In the genomic region with DNA sequence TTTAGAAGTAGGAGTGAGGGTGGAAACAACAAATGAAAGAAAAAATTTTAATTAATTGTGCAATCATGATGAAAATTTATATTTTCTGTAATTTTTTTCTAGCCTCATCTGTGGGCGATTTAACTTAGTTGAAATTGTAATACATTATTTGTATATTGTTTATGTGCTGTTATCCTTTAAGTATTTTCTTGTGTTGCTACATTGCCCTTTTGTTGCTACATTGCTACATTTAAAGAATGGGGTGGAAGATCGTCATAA, we compare ENCODE assay signal across 15 cellular contexts.
DNase-seq lines count a peak whose midpoint lies in the region; ATAC-seq, FAIRE-seq and TF ChIP-seq lines count a peak whose summit lies in the region.
"Had no signal": no experiment of that assay in that cellular context is flagged by ENCODE, and none has a peak within 500 bp of the region (broad histone marks: within the 10 kb centered on the region; RNA-seq: fewer than 3 reads in every experiment).

No MANE protein-coding gene starts in this region.

- peak overlapping the region; percentile 47 for H3K9ac ChIP-seq in OCI-LY1 (ENCODE audit: low read length)
- H3K9ac ChIP-seq in GM12878 (ENCODE audit: control insufficient read depth, insufficient read depth, low read length): peak overlapping the region; percentile 45; the same call in 1 of the 2 replicates

- peaks cover 13% of the 10 kb centered on the region for H3K36me3 Mint-ChIP-seq in natural killer cell
- peaks cover 12% of the 10 kb centered on the region for H3K36me3 Mint-ChIP-seq in natural killer cell treated with Interleukin-12 subunit alpha and Interleukin-12 subunit beta and Interleukin-15 and Interleukin-18, amount 100 ng/mL, for 72 hours
- peaks cover 21% of the 10 kb centered on the region for H3K36me3 Mint-ChIP-seq in stimulated activated memory B cell treated with anti-CD40 and anti-IgM and Interleukin-4, amounts not matched to agents 10 μg/mL and 1 μg/mL and 100 μg/mL, for 72 hours

- TF ChIP-seq RAD21 in GM12878 (IDR thresholded peaks at IDR 0.05; ENCODE audit: insufficient read depth, low read depth, low read length): no peak

- RAD21 ChIA-PET in GM12878 (lab: Charles Lee; ENCODE audit: unreplicated experiment): interaction anchor here (0.9 to 8.2 kb wide), 4 partner anchors 131 to 256 kb away, joined by 3 to 171 read pairs (median 3); no protein-coding TSS in a partner anchor

- peak overlapping the region; percentile 80 for H3K4me3 Mint-ChIP-seq in natural killer cell
- no peak overlapping the region for H3K4me3 Mint-ChIP-seq in natural killer cell treated with Interleukin-12 subunit alpha and Interleukin-12 subunit beta and Interleukin-15 and Interleukin-18, amount 100 ng/mL, for 72 hours
- no peak overlapping the region for H3K4me3 Mint-ChIP-seq in stimulated activated memory B cell treated with anti-CD40 and anti-IgM and Interleukin-4, amounts not matched to agents 10 μg/mL and 1 μg/mL and 100 μg/mL, for 72 hours

- in situ Hi-C loops in GM12878 (cut with MboI): no loop called here

- POLR2A ChIA-PET in GM12878 (lab: Charles Lee): no interaction called here

- TF ChIP-seq POLR2A in GM12878 (IDR thresholded peaks at IDR 0.05; ENCODE audit: low read depth, low read length): no peak

- H3K4me2 ChIP-seq in OCI-LY1 (ENCODE audit: low read length): peak overlapping the region; percentile 26
- H3K4me2 ChIP-seq in GM12878 (ENCODE audit: control insufficient read depth, insufficient read depth): no peak overlapping the region

- ATAC-seq in natural killer cell (no peak), GM12878 (no peak), GM18502 (IDR thresholded peaks at IDR 0.05; ENCODE audit: poor library complexity, unreplicated experiment) (no peak)
- no peak for ATAC-seq in natural killer cell treated with Interleukin-12 subunit alpha and Interleukin-12 subunit beta and Interleukin-15 and Interleukin-18, amount 100 ng/mL, for 72 hours
- ATAC-seq in stimulated activated memory B cell treated with anti-CD40 and anti-IgM and Interleukin-4, amounts not matched to agents 10 μg/mL and 1 μg/mL and 100 μg/mL, for 72 hours: no peak

- H3K79me2 ChIP-seq in OCI-LY1 (ENCODE audit: insufficient read depth, low read length) (0 out of 2 replicates have a peak, but pooled peaks cover 3% of the 10 kb centered on the region), GM12878 (ENCODE audit: control insufficient read depth, insufficient read depth, low read length) (peaks cover 5% of the 10 kb centered on the region)

- H3K9me2 ChIP-seq in OCI-LY1 (ENCODE audit: low read depth, low read length): no peaks in the 10 kb centered on the region

- H2AFZ ChIP-seq in OCI-LY1 (ENCODE audit: low read length): no peak overlapping the region
- no peak overlapping the region for H2AFZ ChIP-seq in GM12878 (ENCODE audit: control insufficient read depth, low read depth, low read length)

- H3K36me3 ChIP-seq in OCI-LY1 (ENCODE audit: insufficient read depth, low read length): peaks cover 46% of the 10 kb centered on the region
- 0 out of 4 replicates have a peak, but pooled peaks cover 0 to 6% of the 10 kb centered on the region in 2 experiments for H3K36me3 ChIP-seq in GM12878 (ENCODE audit: control insufficient read depth in 2 of 2, insufficient read depth in 2 of 2, low read length in 1 of 2)
- H3K36me3 ChIP-seq: ascending aorta, HAP-1, prostate gland, vagina had no signal

- peaks cover 5 to 10% of the 10 kb centered on the region in 2 donors for H3K9me3 Mint-ChIP-seq in natural killer cell
- H3K9me3 Mint-ChIP-seq in natural killer cell treated with Interleukin-12 subunit alpha and Interleukin-12 subunit beta and Interleukin-15 and Interleukin-18, amount 100 ng/mL, for 72 hours: peaks cover 10% of the 10 kb centered on the region
- peaks cover 9% of the 10 kb centered on the region for H3K9me3 Mint-ChIP-seq in stimulated activated memory B cell treated with anti-CD40 and anti-IgM and Interleukin-4, amounts not matched to agents 10 μg/mL and 1 μg/mL and 100 μg/mL, for 72 hours

- H4K20me1 ChIP-seq in OCI-LY1 (ENCODE audit: insufficient read depth, low read length) (no peaks in the 10 kb centered on the region), GM12878 (ENCODE audit: control insufficient read depth, insufficient read depth) (no peaks in the 10 kb centered on the region; the same call in 1 of the 2 replicates)

- peak overlapping the region; percentile 12 for H3K4me3 ChIP-seq in OCI-LY1 (ENCODE audit: low read depth, low read length, poor library complexity, severe bottlenecking)
- H3K4me3 ChIP-seq in GM12878: 0 out of 2 replicates have a peak overlapping the region, but pooled peaks have one; percentile 35
- H3K4me3 ChIP-seq: HAP-1, testis had no signal

- H3K27me3 ChIP-seq in OCI-LY1 (ENCODE audit: insufficient read depth, low read length): no peaks in the 10 kb centered on the region
- no peaks in the 10 kb centered on the region for H3K27me3 ChIP-seq in GM12878 (replicated peaks in 1 of 2; ENCODE audit: control insufficient read depth in 2 of 2, insufficient read depth in 2 of 2, low read length in 1 of 2)
- H3K27me3 ChIP-seq: ascending aorta, SJSA1, testis, vagina had no signal

- BruUV-seq in GM12878 (replicated peaks; lab: Mats Ljungman, UMichigan): no TSS peak

- H3K27me3 Mint-ChIP-seq in natural killer cell (ENCODE audit: low read depth in 2 of 2): no peaks in the 10 kb centered on the region
- no peaks in the 10 kb centered on the region for H3K27me3 Mint-ChIP-seq in natural killer cell treated with Interleukin-12 subunit alpha and Interleukin-12 subunit beta and Interleukin-15 and Interleukin-18, amount 100 ng/mL, for 72 hours
- H3K27me3 Mint-ChIP-seq in stimulated activated memory B cell treated with anti-CD40 and anti-IgM and Interleukin-4, amounts not matched to agents 10 μg/mL and 1 μg/mL and 100 μg/mL, for 72 hours: no peaks in the 10 kb centered on the region
- H3K27me3 Mint-ChIP-seq: stimulated activated naive B cell treated with anti-CD40 and anti-IgM and Interleukin-4, amounts not matched to agents 10 μg/mL and 1 μg/mL and 100 μg/mL, for 72 hours had no signal

- H3K27ac ChIP-seq in OCI-LY1 (ENCODE audit: low read depth, low read length, poor library complexity, severe bottlenecking): peak overlapping the region; percentile 98
- H3K27ac ChIP-seq in GM12878 (ENCODE audit: control insufficient read depth, insufficient read depth): no peak overlapping the region
- H3K27ac ChIP-seq: ascending aorta, SJSA1, testis, vagina had no signal

- no peak for FAIRE-seq in GM12878 (lab: Jason Lieb, UNC)

- TF ChIP-seq CTCF in natural killer cell (IDR thresholded peaks at IDR 0.05) (no peak), OCI-LY1 (IDR thresholded peaks at IDR 0.05; ENCODE audit: low read length) (no peak), GM12878 (IDR thresholded peaks at IDR 0.05 in 2 of 3, conservative IDR thresholded peaks at IDR 0.05 in 1 of 3; ENCODE audit: control insufficient read depth in 2 of 3, extremely low read depth in 1 of 3, insufficient read depth in 1 of 3, low read depth in 3 of 3, low read length in 3 of 3) (no peak)

- SMC1A ChIA-PET in GM12878 (lab: Charles Lee; ENCODE audit: uncharacterized antibody, unreplicated experiment): interaction anchor here (0.6 to 11.3 kb wide), 4 partner anchors 37 to 659 kb away, joined by 3 to 234 read pairs (median 4); no protein-coding TSS in a partner anchor

- CTCF ChIA-PET in GM12878 (lab: Yijun Ruan, JAX): interaction anchor here (0.6 to 10.9 kb wide), 2 partner anchors 174 to 446 kb away, joined by 3 to 244 read pairs; no protein-coding TSS in a partner anchor

- 69% methylated on average over 2 of the region's 2 CpGs for WGBS in GM12878 (ENCODE audit: insufficient coverage, insufficient replicate concordance, low lambda C conversion rate, missing lambda C conversion rate)

- no peak overlapping the region for H3K27ac Mint-ChIP-seq in natural killer cell
- peak overlapping the region in 1 of 2 donors; percentile 74 for H3K27ac Mint-ChIP-seq in natural killer cell treated with Interleukin-12 subunit alpha and Interleukin-12 subunit beta and Interleukin-15 and Interleukin-18, amount 100 ng/mL, for 72 hours
- peak overlapping the region; percentile 81 for H3K27ac Mint-ChIP-seq in stimulated activated memory B cell treated with anti-CD40 and anti-IgM and Interleukin-4, amounts not matched to agents 10 μg/mL and 1 μg/mL and 100 μg/mL, for 72 hours

- intact Hi-C loops in natural killer cell (cut with micrococcal nuclease) (loop anchor here (1.0 to 5.0 kb wide), 2 partner anchors 176 to 263 kb away; a partner anchor contains a TSS), GM12878 (cut with micrococcal nuclease; ENCODE audit: unreplicated experiment) (loop anchor here (1.0 kb wide), 2 partner anchors 176 to 257 kb away; no protein-coding TSS in a partner anchor)

- DNase-seq in natural killer cell (no peak), GM12878 (ENCODE audit: low read depth, low spot score) (no peak), NCI-H146 treated with DMSO at 0.1 percent for 48 hours (lab: John Stamatoyannopoulos, UW; ENCODE audit: unreplicated experiment) (no peak)
- no peak for DNase-seq in natural killer cell treated with Interleukin-12 subunit alpha and Interleukin-12 subunit beta and Interleukin-15 and Interleukin-18, amount 100 ng/mL, for 72 hours (ENCODE audit: low spot score)
- no peak for DNase-seq in activated CD4-positive, alpha-beta T cell treated with anti-CD3 and anti-CD28 coated beads, Interleukin-2, amount 50 U/mL, for 48 hours

- H3K4me1 ChIP-seq in OCI-LY1 (ENCODE audit: insufficient read depth, low read length, severe bottlenecking): peaks cover 55% of the 10 kb centered on the region
- peaks cover 40% of the 10 kb centered on the region for H3K4me1 ChIP-seq in GM12878 (ENCODE audit: control insufficient read depth, insufficient read depth, low read length)
- H3K4me1 ChIP-seq: prostate gland had no signal

- H3K4me1 Mint-ChIP-seq in natural killer cell: peaks cover 37 to 42% of the 10 kb centered on the region in 2 donors
- H3K4me1 Mint-ChIP-seq in natural killer cell treated with Interleukin-12 subunit alpha and Interleukin-12 subunit beta and Interleukin-15 and Interleukin-18, amount 100 ng/mL, for 72 hours (ENCODE audit: low read depth in 2 of 2): peaks cover 41 to 43% of the 10 kb centered on the region in 2 donors
- H3K4me1 Mint-ChIP-seq in stimulated activated memory B cell treated with anti-CD40 and anti-IgM and Interleukin-4, amounts not matched to agents 10 μg/mL and 1 μg/mL and 100 μg/mL, for 72 hours: peaks cover 50% of the 10 kb centered on the region

- H3K9me3 ChIP-seq in OCI-LY1 (ENCODE audit: low read length) (peaks cover 15% of the 10 kb centered on the region), GM12878 (replicated peaks; ENCODE audit: control insufficient read depth, insufficient read depth, low read length) (peaks cover 9% of the 10 kb centered on the region; the same call in 2 of the 3 replicates)
- H3K9me3 ChIP-seq: HAP-1, prostate gland, SJSA1, testis had no signal

- TF ChIP-seq EP300 in GM12878 (IDR thresholded peaks at IDR 0.05; ENCODE audit: borderline replicate concordance in 1 of 2, control insufficient read depth in 1 of 2, low read depth in 2 of 2, low read length in 2 of 2): no peak

- H3F3A ChIP-seq in OCI-LY1 (ENCODE audit: insufficient read depth, low read length): 0 out of 2 replicates have a peak, but pooled peaks cover 18% of the 10 kb centered on the region

TF ChIP-seq in GM12878, 131 proteins besides CTCF, POLR2A, EP300 and RAD21 (continues in another document):
- TF ChIP-seq BRCA1 (IDR thresholded peaks at IDR 0.05; ENCODE audit: low read depth, low read length): no peak
